9 cellular contexts compared by ENCODE assay signal in genomic region chr2:7725132-7725849, GRCh38.
DNase-seq lines count a peak whose midpoint lies in the region; ATAC-seq and TF ChIP-seq lines count a peak whose summit lies in the region.
"Had no signal": no experiment of that assay in that cellular context is flagged by ENCODE, and none has a peak within 500 bp of the region (broad histone marks: within the 10 kb centered on the region; RNA-seq: fewer than 3 reads in every experiment).

No MANE protein-coding gene starts in this region.

- TF ChIP-seq CTCF in nephron progenitor cell (IDR thresholded peaks at IDR 0.05), result no peak

- H3K4me1 Mint-ChIP-seq in effector memory CD8-positive, alpha-beta T cell (ENCODE audit: low read depth in 2 of 2), result peaks cover 54 to 80% of the 10 kb centered on the region in 2 donors
- peaks cover 50% of the 10 kb centered on the region for H3K4me1 Mint-ChIP-seq in nephron progenitor cell

- peak overlapping the region; percentile 75 to 81 for H3K4me3 Mint-ChIP-seq in effector memory CD8-positive, alpha-beta T cell
- H3K4me3 Mint-ChIP-seq in nephron progenitor cell, result no peak overlapping the region

- DNase-seq in NCI-H82 (lab: John Stamatoyannopoulos, UW) (peak; percentile 20), NCI-H82 treated with DMSO at 0.1 percent for 48 hours (lab: John Stamatoyannopoulos, UW; ENCODE audit: unreplicated experiment) (no peak), renal cortical epithelial cell (ENCODE audit: low read depth) (peak; percentile 42), nephron progenitor cell (no peak), GM19240 (ENCODE audit: insufficient read length, low spot score) (no peak)
- DNase-seq in NK-92 treated with Interleukin-12 subunit alpha and Interleukin-12 subunit beta, amount 100 ng/mL, for 24 hours (lab: John Stamatoyannopoulos, UW), result peak; percentile 27
- DNase-seq in effector memory CD8-positive, alpha-beta T cell, result peak; percentile 54 to 60 (median 60)
- DNase-seq: right cardiac atrium had no signal

- H3K27ac Mint-ChIP-seq in effector memory CD8-positive, alpha-beta T cell, result peak overlapping the region; percentile 79 to 96
- H3K27ac Mint-ChIP-seq in nephron progenitor cell, result no peak overlapping the region

- no peaks in the 10 kb centered on the region for H3K27me3 Mint-ChIP-seq in effector memory CD8-positive, alpha-beta T cell
- H3K27me3 Mint-ChIP-seq in nephron progenitor cell (ENCODE audit: low read depth, poor library complexity), result no peaks in the 10 kb centered on the region

- no peaks in the 10 kb centered on the region for H3K9me3 Mint-ChIP-seq in effector memory CD8-positive, alpha-beta T cell
- H3K9me3 Mint-ChIP-seq in nephron progenitor cell, result no peaks in the 10 kb centered on the region

- peaks cover 10% of the 10 kb centered on the region for H3K36me3 Mint-ChIP-seq in effector memory CD8-positive, alpha-beta T cell (ENCODE audit: insufficient read depth)
- no peaks in the 10 kb centered on the region for H3K36me3 Mint-ChIP-seq in nephron progenitor cell (ENCODE audit: low read depth)

- ATAC-seq in effector memory CD8-positive, alpha-beta T cell (replicated peaks), result peak; percentile 87
- ATAC-seq in GM19452 (IDR thresholded peaks at IDR 0.05; ENCODE audit: unreplicated experiment), result no peak

Comparison
In these comparisons a context has a peak if more than half of its experiments do, and no peak if none do; other contexts are left out.
1. DNase-seq: peak in NCI-H82 (single experiment), NK-92 treated with Interleukin-12 subunit alpha and Interleukin-12 subunit beta, amount 100 ng/mL, for 24 hours (single experiment), effector memory CD8-positive, alpha-beta T cell (3 of 3) and renal cortical epithelial cell (single experiment); none in NCI-H82 treated with DMSO at 0.1 percent for 48 hours (single experiment), nephron progenitor cell (single experiment) and GM19240 (single experiment).